In the genomic region with DNA sequence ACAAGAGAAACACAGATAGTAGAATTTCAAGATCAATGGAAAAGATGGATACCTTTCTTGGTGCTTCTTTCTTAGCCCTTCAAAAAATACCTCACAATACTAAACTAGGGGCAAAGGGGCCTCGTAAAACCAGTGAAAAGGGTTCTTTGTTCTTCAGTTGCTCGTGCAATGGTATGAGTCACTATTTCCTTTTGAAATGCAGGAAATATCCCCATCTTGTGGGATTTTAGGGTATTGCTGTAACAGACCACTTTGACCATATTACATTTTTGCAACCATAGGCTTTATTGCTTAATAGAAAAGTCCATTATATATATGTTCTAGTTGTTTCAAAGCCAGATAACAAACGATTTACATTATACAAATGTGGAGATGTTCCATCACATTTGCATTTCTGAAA, we compare ENCODE assay signal across 8 cellular contexts.
DNase-seq lines count a peak whose midpoint lies in the region; ATAC-seq and TF ChIP-seq lines count a peak whose summit lies in the region.

No MANE protein-coding gene starts in this region.

- no peaks in the 10 kb centered on the region for H3K27me3 ChIP-seq in endodermal cell (ENCODE audit: control insufficient read depth, insufficient read depth, low read length, poor library complexity, severe bottlenecking)

- H3K27ac Mint-ChIP-seq in endodermal cell, result peak overlapping the region; percentile 50

- ATAC-seq in GM19468 (IDR thresholded peaks at IDR 0.05; ENCODE audit: extremely low read depth, unreplicated experiment) (peak; percentile 39), GM19328 (IDR thresholded peaks at IDR 0.05; ENCODE audit: unreplicated experiment) (no peak)
- ATAC-seq in stimulated activated naive CD8-positive, alpha-beta T cell treated with anti-CD3 and anti-CD28 coated beads, Interleukin-15, Interleukin-2, amounts not matched to agents 100 U/mL and 50 U/mL, for 24 hours, result peak; percentile 63

- no peaks in the 10 kb centered on the region for H3K36me3 ChIP-seq in endodermal cell (ENCODE audit: control insufficient read depth, insufficient read depth, low read length)

- no peaks in the 10 kb centered on the region for H3K4me1 Mint-ChIP-seq in endodermal cell

- no peaks in the 10 kb centered on the region for H3K4me1 ChIP-seq in endodermal cell (ENCODE audit: control insufficient read depth, insufficient read depth, low read length)

- peak; percentile 75 for TF ChIP-seq CTCF in endodermal cell (conservative IDR thresholded peaks at IDR 0.05)

- 40 to 57% methylated on average over 1 to 3 of the region's 3 CpGs for WGBS in endodermal cell (ENCODE audit: insufficient coverage in 1 of 2, insufficient read length in 1 of 2), 2 experiments

- peaks cover 4% of the 10 kb centered on the region for H3K9me3 ChIP-seq in endodermal cell (ENCODE audit: control insufficient read depth, low read length)

- DNase-seq in DMS 273 treated with DMSO at 0.1 percent for 48 hours (lab: John Stamatoyannopoulos, UW), result peak; percentile 18
- DNase-seq in NCI-H1694 treated with DMSO at 0.1 percent for 48 hours (lab: John Stamatoyannopoulos, UW), result peak; percentile 56
- no peak for DNase-seq in endodermal cell
- DNase-seq in stimulated activated naive CD8-positive, alpha-beta T cell treated with anti-CD3 and anti-CD28 coated beads, Interleukin-15, Interleukin-2, amounts not matched to agents 100 U/mL and 50 U/mL, for 24 hours, result no peak
- DNase-seq in stimulated activated CD4-positive, alpha-beta T cell treated with anti-CD3 and anti-CD28 coated beads, Interleukin-4, amount 100 ng/mL, for 24 hours, result no peak
- DNase-seq in globus pallidus (ENCODE audit: low spot score), result no peak

- no peak overlapping the region for H3K4me3 Mint-ChIP-seq in endodermal cell

- peaks cover 36% of the 10 kb centered on the region for H3K9me3 Mint-ChIP-seq in endodermal cell

- no peak overlapping the region for H3K4me3 ChIP-seq in endodermal cell (ENCODE audit: low read length)

- no peak overlapping the region for H3K27ac ChIP-seq in endodermal cell (ENCODE audit: low read depth, low read length)

- H3K27me3 Mint-ChIP-seq in endodermal cell (ENCODE audit: insufficient read depth), result no peaks in the 10 kb centered on the region

- no peak overlapping the region for H3K9ac ChIP-seq in endodermal cell (ENCODE audit: extremely low read depth, low read length, poor library complexity, severe bottlenecking)

- H3K36me3 Mint-ChIP-seq in endodermal cell (ENCODE audit: low read depth), result peaks cover 3% of the 10 kb centered on the region

Comparison
In these comparisons a context has a peak if more than half of its experiments do, and no peak if none do; other contexts are left out.
1. DNase-seq: peak in DMS 273 treated with DMSO at 0.1 percent for 48 hours (single experiment) and NCI-H1694 treated with DMSO at 0.1 percent for 48 hours (single experiment); none in endodermal cell (single experiment), stimulated activated naive CD8-positive, alpha-beta T cell treated with anti-CD3 and anti-CD28 coated beads, Interleukin-15, Interleukin-2, amounts not matched to agents 100 U/mL and 50 U/mL, for 24 hours (single experiment), stimulated activated CD4-positive, alpha-beta T cell treated with anti-CD3 and anti-CD28 coated beads, Interleukin-4, amount 100 ng/mL, for 24 hours (single experiment) and globus pallidus (single experiment).